ENCODE assay signal across 25 cellular contexts in genomic region chr22:23031795-23032194, GRCh38. TPM values are rescaled to one million over a fixed set of nuclear protein-coding genes. Genes with fewer than 3 reads are reported as not detected.
"Had no signal": no experiment of that assay in that cellular context is flagged by ENCODE, and none has a peak within 500 bp of the region (broad histone marks: within the 10 kb centered on the region; RNA-seq: fewer than 3 reads in every experiment).

No MANE protein-coding gene starts in this region.

- H3K27ac ChIP-seq: coronary artery, dorsolateral prefrontal cortex, epithelial cell of prostate, esophagus squamous epithelium, gastrocnemius medialis, heart right ventricle, left lung, lower lobe of right lung had no signal

- ATAC-seq: esophagus mucosa; gastrocnemius medialis; heart right ventricle; left cardiac atrium; left lung; left ventricle myocardium superior; lower lobe of right lung; naive thymus-derived CD4-positive, alpha-beta T cell had no signal

- H3K36me3 ChIP-seq: esophagus squamous epithelium, gastrocnemius medialis, heart right ventricle, left lung, lower lobe of right lung had no signal

- DNase-seq: dermis blood vessel endothelial cell; dorsolateral prefrontal cortex; effector CD4-positive, alpha-beta T cell; effector memory CD4-positive, alpha-beta T cell; erythroblast; esophagus squamous epithelium; foreskin fibroblast; foreskin melanocyte; gastrocnemius medialis; glutamatergic neuron; heart right ventricle; hippocampal formation; left cardiac atrium; left lung; left ventricle myocardium superior; lower lobe of right lung; mesenchymal stem cell; midbrain; naive thymus-derived CD4-positive, alpha-beta T cell had no signal

- H3K4me3 Mint-ChIP-seq: naive thymus-derived CD4-positive, alpha-beta T cell had no signal

- H3K9me3 Mint-ChIP-seq: naive thymus-derived CD4-positive, alpha-beta T cell had no signal

- H3K27me3 ChIP-seq: left lung had no signal

- H3K4me3 ChIP-seq: coronary artery, dorsolateral prefrontal cortex, esophagus squamous epithelium, gastrocnemius medialis, heart right ventricle, left lung, lower lobe of right lung had no signal

- H3K36me3 Mint-ChIP-seq: naive thymus-derived CD4-positive, alpha-beta T cell had no signal

- H3K9me3 ChIP-seq: esophagus squamous epithelium, gastrocnemius medialis, heart right ventricle, left lung, lower lobe of right lung had no signal

- H3K4me1 ChIP-seq: esophagus squamous epithelium, gastrocnemius medialis, left lung, lower lobe of right lung had no signal

- FAIRE-seq: endometrium, islet of Langerhans, keratinocyte had no signal

RNA-seq across cellular contexts. Expression of gene GNAZ, which starts 38.5 kb away (rescaled TPM):
- polyA plus RNA-seq: naive thymus-derived CD4-positive, alpha-beta T cell had no signal
